17 cellular contexts compared by ENCODE assay signal in the genomic region with DNA sequence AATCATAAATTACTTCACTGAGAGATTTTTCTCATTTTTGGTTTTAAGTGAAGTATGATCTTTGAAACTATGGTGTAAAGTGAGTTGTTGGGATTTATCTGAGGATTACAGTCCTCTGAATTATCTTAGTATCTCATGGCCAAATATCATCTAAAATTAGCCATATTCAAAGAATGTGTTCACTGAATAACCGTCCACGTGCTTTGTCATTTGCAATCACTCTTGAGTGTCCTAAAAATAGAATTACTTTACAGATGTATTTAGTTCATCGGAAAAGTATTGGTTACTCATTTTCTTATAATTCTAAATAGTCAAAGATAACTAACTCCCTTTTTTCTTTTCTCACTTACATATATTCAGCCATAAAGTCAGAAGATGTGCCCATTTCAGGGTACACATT.
"Had no signal": no experiment of that assay in that cellular context is flagged by ENCODE, and none has a peak within 500 bp of the region (broad histone marks: within the 10 kb centered on the region; RNA-seq: fewer than 3 reads in every experiment).

No MANE protein-coding gene starts in this region.

- H3K9me3 ChIP-seq: ascending aorta, heart left ventricle, sigmoid colon, stomach, testis had no signal

- H3K4me3 ChIP-seq: ascending aorta, heart left ventricle, lung, sigmoid colon, stomach, testis had no signal

- H3K27ac ChIP-seq: ascending aorta, heart left ventricle, sigmoid colon, stomach, testis had no signal

- H3K36me3 ChIP-seq: ascending aorta, heart left ventricle, sigmoid colon, stomach had no signal

- ATAC-seq: activated CD4-positive, CD25-positive, alpha-beta regulatory T cell treated with anti-CD3 and anti-CD28 coated beads, Interleukin-2, amount 50 U/mL, for 24 hours; activated T-helper 17 cell treated with anti-CD3 and anti-CD28 coated beads, Interleukin-2, amount 50 U/mL, for 72 hours; heart left ventricle; left cardiac atrium had no signal

- DNase-seq: activated CD4-positive, alpha-beta T cell treated with anti-CD3 and anti-CD28 coated beads, Interleukin-2, amount 50 U/mL, for 1 hour; activated naive CD4-positive, alpha-beta T cell treated with Interleukin-2 at 50 U/mL for 16 hours; activated T-cell treated with anti-CD3 and anti-CD28 coated beads for 4 hours; erythroblast; foreskin melanocyte; heart left ventricle; left cardiac atrium; midbrain; sigmoid colon; stimulated activated CD4-positive, alpha-beta T cell treated with anti-CD3 and anti-CD28 coated beads, Interleukin-12 subunit alpha, Interleukin-12 subunit beta, amount 100 ng/mL, for 4 hours; stimulated activated CD4-positive, alpha-beta T cell treated with anti-CD3 and anti-CD28 coated beads, Interleukin-2, amount 100 ng/mL, for 24 hours; stomach; testis had no signal

- H3K27me3 ChIP-seq: ascending aorta, heart left ventricle, sigmoid colon, stomach, testis had no signal

- H3K4me1 ChIP-seq: ascending aorta, sigmoid colon, testis had no signal
